Comparison of ENCODE assay signal across 8 cellular contexts in the genomic region with DNA sequence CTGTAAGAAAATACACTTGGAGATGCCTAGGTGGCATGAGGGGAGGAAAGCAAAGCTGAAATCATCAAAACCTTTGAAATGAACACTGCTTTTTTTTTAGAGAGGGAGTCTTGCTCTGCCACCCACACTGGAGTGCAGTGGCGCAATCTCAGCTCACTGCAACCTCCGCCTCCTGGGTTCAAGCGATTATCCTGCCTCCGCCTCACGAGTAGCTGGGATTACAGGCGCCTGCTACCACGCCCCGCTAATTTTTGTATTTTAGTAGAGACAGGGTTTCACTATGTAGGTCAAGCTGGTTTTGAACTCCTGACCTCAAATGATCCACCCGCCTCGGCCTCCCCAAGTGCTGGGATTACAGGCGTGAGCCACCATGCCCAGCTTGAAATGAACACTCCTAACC.
DNase-seq lines count a peak whose midpoint lies in the region; ATAC-seq, FAIRE-seq and TF ChIP-seq lines count a peak whose summit lies in the region.
"Not testable (repeated sequence)": the region's sequence is repeated elsewhere in the genome, so short reads cannot be mapped to it uniquely, and the experiment has no call there.

No MANE protein-coding gene starts in this region.

- BruUV-seq in K562 (replicated peaks; lab: Mats Ljungman, UMichigan): not testable (repeated sequence)

- peaks cover 83 to 100% (median 95%) of the 10 kb centered on the region in 11 experiments for H3K36me3 ChIP-seq in BLaER1 treated with 17β-estradiol and CSF1 and Interleukin-3, amounts not matched to agents 10 nM and 100 nM
- H3K36me3 ChIP-seq in HEK293 (ENCODE audit: control insufficient read depth in 2 of 2, insufficient read depth in 1 of 2, low read length in 2 of 2) (peaks cover 4 to 67% of the 10 kb centered on the region in 2 experiments), OCI-LY1 (ENCODE audit: insufficient read depth, low read length) (peaks cover 87% of the 10 kb centered on the region), K562 (ENCODE audit: control insufficient read depth, insufficient read depth, low read length) (peaks cover 93% of the 10 kb centered on the region)

- not testable (repeated sequence) for H3K9me3 ChIP-seq in BLaER1 treated with 17β-estradiol and CSF1 and Interleukin-3, amounts not matched to agents 10 nM and 100 nM (replicated peaks in 1 of 11); HEK293 (ENCODE audit: control insufficient read depth, insufficient read depth, low read depth, low read length); OCI-LY1 (ENCODE audit: low read length); K562 (replicated peaks; ENCODE audit: control insufficient read depth, insufficient read depth, low read depth, low read length)

- not testable (repeated sequence) for H3K27me3 Mint-ChIP-seq in WTC11 (ENCODE audit: low read depth); nephron progenitor cell (ENCODE audit: low read depth, poor library complexity); stimulated activated naive B cell treated with anti-CD40 and anti-IgM and Interleukin-4, amounts not matched to agents 10 μg/mL and 1 μg/mL and 100 μg/mL, for 72 hours

- H3K36me3 Mint-ChIP-seq in WTC11 (peaks cover 65% of the 10 kb centered on the region), nephron progenitor cell (ENCODE audit: low read depth) (peaks cover 79% of the 10 kb centered on the region)
- H3K36me3 Mint-ChIP-seq in stimulated activated naive B cell treated with anti-CD40 and anti-IgM and Interleukin-4, amounts not matched to agents 10 μg/mL and 1 μg/mL and 100 μg/mL, for 72 hours: peaks cover 41 to 49% of the 10 kb centered on the region in 2 donors

- intact Hi-C loops in K562 (cut with micrococcal nuclease): not testable (repeated sequence)

- CTCF ChIA-PET in HEK293 (lab: Yijun Ruan, JAX): interaction anchor here (0.6 to 2.1 kb wide), 3 partner anchors 9 to 139 kb away, joined by 3 to 14 read pairs (median 4); no protein-coding TSS in a partner anchor
- CTCF ChIA-PET in WTC11 (lab: Charles Lee): interaction anchor here (1.1 to 1.4 kb wide), 2 partner anchors 39 to 139 kb away, joined by 3 to 6 read pairs; no protein-coding TSS in a partner anchor
- CTCF ChIA-PET in K562 (lab: Yijun Ruan, JAX; ENCODE audit: low intra/inter-chr PET ratio): not testable (repeated sequence)

- TF ChIP-seq CTCF in HEK293 (tag by site-specific recombination; IDR thresholded peaks at IDR 0.05); OCI-LY1 (IDR thresholded peaks at IDR 0.05; ENCODE audit: low read length); VCaP (conservative IDR thresholded peaks at IDR 0.05); WTC11 (IDR thresholded peaks at IDR 0.05); K562 (IDR thresholded peaks at IDR 0.05 in 2 of 3, conservative IDR thresholded peaks at IDR 0.05 in 1 of 3; ENCODE audit: insufficient read depth in 2 of 3, low read depth in 1 of 3, low read length in 3 of 3); nephron progenitor cell (IDR thresholded peaks at IDR 0.05): not testable (repeated sequence)

- peak overlapping the region in 5 of 11 experiments; percentile 12 to 59 (median 38); a peak in 7 of 22 replicates for H3K9ac ChIP-seq in BLaER1 treated with 17β-estradiol and CSF1 and Interleukin-3, amounts not matched to agents 10 nM and 100 nM
- H3K9ac ChIP-seq in OCI-LY1 (ENCODE audit: low read length); K562 (ENCODE audit: insufficient read depth in 1 of 2, low read depth in 2 of 2, low read length in 2 of 2): not testable (repeated sequence)

- not testable (repeated sequence) for TF ChIP-seq RAD21 in K562 (CRISPR knock-in tag; conservative IDR thresholded peaks at IDR 0.05 in 1 of 2, IDR thresholded peaks at IDR 0.05 in 1 of 2)

- POLR2A ChIA-PET in HEK293 (lab: Yijun Ruan, JAX): not testable (repeated sequence)
- POLR2A ChIA-PET in WTC11 (lab: Charles Lee) (interaction anchor here (1.1 kb wide), 1 partner anchor 139 kb away, joined by 3 read pairs; no protein-coding TSS in a partner anchor), K562 (lab: Yijun Ruan, JAX) (interaction anchor here (1.3 kb wide), 1 partner anchor 9 kb away, joined by 6 read pairs; no protein-coding TSS in a partner anchor)

- peaks cover 19 to 96% (median 55%) of the 10 kb centered on the region in 11 experiments; a peak in 19 of 22 replicates for H4K20me1 ChIP-seq in BLaER1 treated with 17β-estradiol and CSF1 and Interleukin-3, amounts not matched to agents 10 nM and 100 nM
- not testable (repeated sequence) for H4K20me1 ChIP-seq in OCI-LY1 (ENCODE audit: insufficient read depth, low read length); K562 (replicated peaks; ENCODE audit: control insufficient read depth, insufficient read depth, low read length)

- ATAC-seq in WTC11; K562; stimulated activated naive B cell treated with anti-CD40 and anti-IgM and Interleukin-4, amounts not matched to agents 10 μg/mL and 1 μg/mL and 100 μg/mL, for 72 hours (replicated peaks): not testable (repeated sequence)

- not testable (repeated sequence) for H3F3A ChIP-seq in OCI-LY1 (ENCODE audit: insufficient read depth, low read length)

- H3K4me1 Mint-ChIP-seq in WTC11: peaks cover 14% of the 10 kb centered on the region
- not testable (repeated sequence) for H3K4me1 Mint-ChIP-seq in nephron progenitor cell; stimulated activated naive B cell treated with anti-CD40 and anti-IgM and Interleukin-4, amounts not matched to agents 10 μg/mL and 1 μg/mL and 100 μg/mL, for 72 hours

- H3K4me1 ChIP-seq in BLaER1 treated with 17β-estradiol and CSF1 and Interleukin-3, amounts not matched to agents 10 nM and 100 nM: peaks cover 5 to 98% (median 78%) of the 10 kb centered on the region in 10 experiments
- H3K4me1 ChIP-seq in HEK293 (ENCODE audit: control insufficient read depth, insufficient read depth, low read length); K562 (replicated peaks in 1 of 2; ENCODE audit: control insufficient read depth in 2 of 2, insufficient read depth in 2 of 2, low read length in 2 of 2): not testable (repeated sequence)
- H3K4me1 ChIP-seq in OCI-LY1 (ENCODE audit: insufficient read depth, low read length, severe bottlenecking): peaks cover 47% of the 10 kb centered on the region

- H3K4me3 ChIP-seq in BLaER1 treated with 17β-estradiol and CSF1 and Interleukin-3, amounts not matched to agents 10 nM and 100 nM; HEK293 (ENCODE audit: low read depth, low read length); OCI-LY1 (ENCODE audit: low read depth, low read length, poor library complexity, severe bottlenecking); K562: not testable (repeated sequence)

- not testable (repeated sequence) for H3K9me3 Mint-ChIP-seq in WTC11; nephron progenitor cell; stimulated activated naive B cell treated with anti-CD40 and anti-IgM and Interleukin-4, amounts not matched to agents 10 μg/mL and 1 μg/mL and 100 μg/mL, for 72 hours

- not testable (repeated sequence) for H3K9me1 ChIP-seq in K562 (ENCODE audit: control insufficient read depth, insufficient read depth, low read length)

- H3K27me3 ChIP-seq in BLaER1 treated with 17β-estradiol and CSF1 and Interleukin-3, amounts not matched to agents 10 nM and 100 nM; OCI-LY1 (ENCODE audit: insufficient read depth, low read length); K562 (ENCODE audit: control insufficient read depth in 2 of 2, insufficient read depth in 2 of 2, low read length in 2 of 2): not testable (repeated sequence)

- FAIRE-seq in K562 (lab: Jason Lieb, UNC): not testable (repeated sequence)

- not testable (repeated sequence) for H3K79me2 ChIP-seq in OCI-LY1 (ENCODE audit: insufficient read depth, low read length)
- peaks cover 90% of the 10 kb centered on the region for H3K79me2 ChIP-seq in K562 (ENCODE audit: control insufficient read depth, insufficient read depth, low read length)

- not testable (repeated sequence) for H2AFZ ChIP-seq in OCI-LY1 (ENCODE audit: low read length); K562 (ENCODE audit: low read depth, low read length)

- H3K27ac ChIP-seq in BLaER1 treated with 17β-estradiol and CSF1 and Interleukin-3, amounts not matched to agents 10 nM and 100 nM: peak overlapping the region in 7 of 11 experiments; percentile 10 to 72 (median 63); a peak in 11 of 22 replicates
- H3K27ac ChIP-seq in HEK293 (ENCODE audit: extremely low read depth, low read depth, low read length); K562 (ENCODE audit: extremely low read depth, low read depth, low read length): not testable (repeated sequence)
- H3K27ac ChIP-seq in OCI-LY1 (ENCODE audit: low read depth, low read length, poor library complexity, severe bottlenecking) (peak overlapping the region; percentile 85), VCaP (peak overlapping the region; percentile 81)

- not testable (repeated sequence) for TF ChIP-seq EP300 in K562 (IDR thresholded peaks at IDR 0.05; ENCODE audit: low read length)

- not testable (repeated sequence) for TF ChIP-seq POLR2A in K562 (conservative IDR thresholded peaks at IDR 0.05)

- in situ Hi-C loops in K562 (cut with MboI): not testable (repeated sequence)

- H3K9me2 ChIP-seq in OCI-LY1 (ENCODE audit: low read depth, low read length): not testable (repeated sequence)

- H3K27ac Mint-ChIP-seq in WTC11 (peak overlapping the region; percentile 41; the same call in 1 of the 2 replicates), nephron progenitor cell (peak overlapping the region; percentile 42)
- peak overlapping the region; percentile 51 for H3K27ac Mint-ChIP-seq in stimulated activated naive B cell treated with anti-CD40 and anti-IgM and Interleukin-4, amounts not matched to agents 10 μg/mL and 1 μg/mL and 100 μg/mL, for 72 hours

- H3K4me2 ChIP-seq in BLaER1 treated with 17β-estradiol and CSF1 and Interleukin-3, amounts not matched to agents 10 nM and 100 nM: peak overlapping the region in 9 of 11 experiments; percentile 18 to 79 (median 41); a peak in 17 of 22 replicates
- H3K4me2 ChIP-seq in OCI-LY1 (ENCODE audit: low read length); K562 (ENCODE audit: insufficient read depth, low read length): not testable (repeated sequence)

- DNase-seq in WTC11 (ENCODE audit: low spot score); K562 (ENCODE audit: extremely low read depth in 1 of 4, low spot score in 3 of 4); nephron progenitor cell; stimulated activated naive B cell treated with anti-CD40 and anti-IgM and Interleukin-4, amounts not matched to agents 10 μg/mL and 1 μg/mL and 100 μg/mL, for 72 hours: not testable (repeated sequence)

- 92% methylated on average over 11 of the region's 11 CpGs for WGBS in K562 (ENCODE audit: insufficient coverage, low coverage, missing lambda C conversion rate)

- not testable (repeated sequence) for H3K4me3 Mint-ChIP-seq in WTC11; nephron progenitor cell; stimulated activated naive B cell treated with anti-CD40 and anti-IgM and Interleukin-4, amounts not matched to agents 10 μg/mL and 1 μg/mL and 100 μg/mL, for 72 hours
